Comparison of ENCODE assay signal across 8 cellular contexts in genomic region chr15:70098461-70099166, GRCh38. TPM values are rescaled to one million over a fixed set of nuclear protein-coding genes. Genes with fewer than 3 reads are reported as not detected.
DNase-seq lines count a peak whose midpoint lies in the region; ATAC-seq and TF ChIP-seq lines count a peak whose summit lies in the region.

No MANE protein-coding gene starts in this region.

- peaks cover 15% of the 10 kb centered on the region for H3K4me1 ChIP-seq in BE2C
- H3K4me1 ChIP-seq in right lobe of liver = peaks cover 0 to 58% (median 28%) of the 10 kb centered on the region in 4 donors

- peak overlapping the region; percentile 92 to 99 (median 98) for H3K27ac ChIP-seq in right lobe of liver

- H3K27me3 ChIP-seq in BE2C (peaks cover 5% of the 10 kb centered on the region; the same call in 1 of the 2 replicates), right lobe of liver (no peaks in the 10 kb centered on the region)

- intact Hi-C loops in right lobe of liver (cut with DNase I) = no loop called here

- DNase-seq in BE2C (peak; percentile 51), choroid plexus epithelial cell (ENCODE audit: low read depth) (no peak), right lobe of liver (peak; percentile 70 to 74 (median 73))
- no peak for DNase-seq in T-helper 2 cell treated with Interferon-gamma antibody and Interleukin-4, amounts not matched to agents 5 μg/mL and 100 μg/mL, for 36 hours (ENCODE audit: low spot score)
- DNase-seq in stimulated activated CD8-positive, alpha-beta memory T cell treated with anti-CD3 and anti-CD28 coated beads, Interleukin-12 subunit alpha, Interleukin-12 subunit beta, amount 100 ng/mL, for 4 hours (ENCODE audit: low read depth) = peak; percentile 25

- H3K36me3 ChIP-seq in BE2C (peaks cover 8% of the 10 kb centered on the region), right lobe of liver (no peaks in the 10 kb centered on the region)

- 1% methylated on average over 12 of the region's 60 CpGs for WGBS in right lobe of liver (ENCODE audit: insufficient coverage, low coverage, low lambda C conversion rate, missing lambda C conversion rate)

- H3K9me3 ChIP-seq in BE2C (no peaks in the 10 kb centered on the region), right lobe of liver (no peaks in the 10 kb centered on the region)

- TF ChIP-seq CTCF in BE2C (IDR thresholded peaks at IDR 0.05; ENCODE audit: low read depth, low read length) (no peak), choroid plexus epithelial cell (conservative IDR thresholded peaks at IDR 0.05; ENCODE audit: low read depth, low read length) (no peak), right lobe of liver (IDR thresholded peaks at IDR 0.05) (no peak)

- no peaks in the 10 kb centered on the region for H3K9me3 Mint-ChIP-seq in T-helper 2 cell treated with Interferon-gamma antibody and Interleukin-4, amounts not matched to agents 5 μg/mL and 100 μg/mL, for 36 hours

- H3K27ac Mint-ChIP-seq in T-helper 2 cell treated with Interferon-gamma antibody and Interleukin-4, amounts not matched to agents 5 μg/mL and 100 μg/mL, for 36 hours = peak overlapping the region; percentile 100

- peaks cover 41% of the 10 kb centered on the region for H3K4me1 Mint-ChIP-seq in T-helper 2 cell treated with Interferon-gamma antibody and Interleukin-4, amounts not matched to agents 5 μg/mL and 100 μg/mL, for 36 hours (ENCODE audit: low read depth)

- H3K36me3 Mint-ChIP-seq in T-helper 2 cell treated with Interferon-gamma antibody and Interleukin-4, amounts not matched to agents 5 μg/mL and 100 μg/mL, for 36 hours (ENCODE audit: low read depth) = peaks cover 18% of the 10 kb centered on the region

- H3K4me3 Mint-ChIP-seq in T-helper 2 cell treated with Interferon-gamma antibody and Interleukin-4, amounts not matched to agents 5 μg/mL and 100 μg/mL, for 36 hours = peak overlapping the region; percentile 98

- H3K27me3 Mint-ChIP-seq in T-helper 2 cell treated with Interferon-gamma antibody and Interleukin-4, amounts not matched to agents 5 μg/mL and 100 μg/mL, for 36 hours (ENCODE audit: low read depth) = peaks cover 40% of the 10 kb centered on the region

- TF ChIP-seq POLR2A in right lobe of liver (IDR thresholded peaks at IDR 0.05) = no peak

- peak; percentile 0 for ATAC-seq in HG02571 (IDR thresholded peaks at IDR 0.05; ENCODE audit: unreplicated experiment)
- ATAC-seq in right lobe of liver = peak; percentile 2 to 10 (median 6)
- ATAC-seq in HG03039 (IDR thresholded peaks at IDR 0.05; ENCODE audit: unreplicated experiment) = no peak
- ATAC-seq in HG02623 (IDR thresholded peaks at IDR 0.05; ENCODE audit: unreplicated experiment) = no peak

- H3K4me3 ChIP-seq in BE2C (ENCODE audit: low read depth, low read length) (peak overlapping the region; percentile 89), choroid plexus epithelial cell (ENCODE audit: low read depth, low read length) (peak overlapping the region; percentile 60), right lobe of liver (peak overlapping the region; percentile 47 to 73 (median 60))

RNA-seq across cellular contexts. Expression of gene TLE3, which starts 0.9 kb away (rescaled TPM):
- 57.2 TPM for polyA plus RNA-seq in BE2C (2012; ENCODE audit: insufficient read depth, insufficient read length, low read depth)
- 10 to 100 TPM in 5 of 6 experiments, 1 to 10 TPM in 1; 8.9 to 38.2 (median 21.2) TPM for total RNA-seq in right lobe of liver

Comparison
In these comparisons a context has a peak if more than half of its experiments do, and no peak if none do; other contexts are left out.
1. DNase-seq: peak in BE2C (single experiment), right lobe of liver (3 of 3) and stimulated activated CD8-positive, alpha-beta memory T cell treated with anti-CD3 and anti-CD28 coated beads, Interleukin-12 subunit alpha, Interleukin-12 subunit beta, amount 100 ng/mL, for 4 hours (single experiment); none in T-helper 2 cell treated with Interferon-gamma antibody and Interleukin-4, amounts not matched to agents 5 μg/mL and 100 μg/mL, for 36 hours (single experiment) and choroid plexus epithelial cell (single experiment).
2. ATAC-seq: peak in HG02571 (single experiment) and right lobe of liver (4 of 4); none in HG03039 (single experiment) and HG02623 (single experiment).
3. Peak in every context shown above with its lines, with median percentiles within 50 percentile points of each other: H3K4me3 ChIP-seq.